In the genomic region with DNA sequence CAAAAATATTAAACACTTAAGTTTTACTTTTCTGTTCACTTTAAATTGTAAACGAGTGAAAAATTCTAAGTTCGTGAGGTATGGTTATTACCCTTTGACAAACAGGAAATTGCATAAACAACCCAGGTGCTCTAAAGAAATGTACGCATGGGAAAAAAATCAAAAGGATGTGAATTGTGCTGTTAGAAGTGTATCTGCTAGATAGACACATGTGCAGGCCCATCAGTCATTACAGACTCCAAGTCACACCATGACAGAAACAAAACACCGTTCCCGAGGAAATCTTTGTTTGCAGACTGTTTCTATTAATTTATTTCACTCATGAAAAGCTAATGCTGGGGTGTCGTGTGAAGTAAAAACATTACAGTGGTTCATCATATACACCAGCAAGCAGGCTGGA, we compare ENCODE assay signal across 1 cellular context.
TF ChIP-seq lines count a peak whose summit lies in the region.

No MANE protein-coding gene starts in this region.

TF ChIP-seq in H1, 55 proteins besides CTCF, POLR2A, EP300 and RAD21:
- TF ChIP-seq SRF (IDR thresholded peaks at IDR 0.05; ENCODE audit: low read depth, low read length) (no peak), GABPA (IDR thresholded peaks at IDR 0.05; ENCODE audit: borderline replicate concordance, insufficient read depth, low read length) (no peak), CHD1 (IDR thresholded peaks at IDR 0.05; ENCODE audit: low read depth, low read length) (no peak), SIRT6 (IDR thresholded peaks at IDR 0.05; ENCODE audit: low read length) (no peak), POU5F1 (IDR thresholded peaks at IDR 0.05; ENCODE audit: low read depth, low read length) (no peak), EZH2 (IDR thresholded peaks at IDR 0.05; ENCODE audit: low read depth, low read length, severe bottlenecking) (no peak), TAF7 (optimal IDR thresholded peaks at IDR 0.05; ENCODE audit: borderline replicate concordance, low read depth, low read length) (no peak), PHF8 (conservative IDR thresholded peaks at IDR 0.05; ENCODE audit: low read depth, low read length) (no peak), RNF2 (IDR thresholded peaks at IDR 0.05; ENCODE audit: borderline replicate concordance, low read depth, low read length, missing control alignments, poor library complexity, severe bottlenecking) (no peak), TEAD4 (IDR thresholded peaks at IDR 0.05; ENCODE audit: low read depth, low read length) (no peak), BRCA1 (IDR thresholded peaks at IDR 0.05; ENCODE audit: low read depth, low read length) (no peak), CEBPB (IDR thresholded peaks at IDR 0.05; ENCODE audit: low read depth, low read length) (no peak), KDM4A (IDR thresholded peaks at IDR 0.05; ENCODE audit: low read depth, low read length, severe bottlenecking) (no peak), KDM1A (IDR thresholded peaks at IDR 0.05; ENCODE audit: borderline replicate concordance, low read length) (no peak), POLR2AphosphoS5 (IDR thresholded peaks at IDR 0.05; ENCODE audit: low read depth, low read length) (no peak), SP1 (IDR thresholded peaks at IDR 0.05; ENCODE audit: low read depth, low read length) (no peak), RBBP5 (IDR thresholded peaks at IDR 0.05; ENCODE audit: borderline replicate concordance, low read depth, low read length) (no peak)
- TF ChIP-seq, protein P1, sequence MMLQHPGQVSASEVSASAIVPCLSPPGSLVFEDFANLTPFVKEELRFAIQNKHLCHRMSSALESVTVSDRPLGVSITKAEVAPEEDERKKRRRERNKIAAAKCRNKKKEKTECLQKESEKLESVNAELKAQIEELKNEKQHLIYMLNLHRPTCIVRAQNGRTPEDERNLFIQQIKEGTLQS (IDR thresholded peaks at IDR 0.05; ENCODE audit: insufficient read depth, low read depth, low read length): no peak
- TF ChIP-seq, protein P2, sequence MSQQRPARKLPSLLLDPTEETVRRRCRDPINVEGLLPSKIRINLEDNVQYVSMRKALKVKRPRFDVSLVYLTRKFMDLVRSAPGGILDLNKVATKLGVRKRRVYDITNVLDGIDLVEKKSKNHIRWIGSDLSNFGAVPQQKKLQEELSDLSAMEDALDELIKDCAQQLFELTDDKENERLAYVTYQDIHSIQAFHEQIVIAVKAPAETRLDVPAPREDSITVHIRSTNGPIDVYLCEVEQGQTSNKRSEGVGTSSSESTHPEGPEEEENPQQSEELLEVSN (IDR thresholded peaks at IDR 0.05): no peak
